In genomic region chr18:11851156-11852047, GRCh38 we compare ENCODE assay signal across 8 cellular contexts. TPM values are rescaled to one million over a fixed set of nuclear protein-coding genes. Genes with fewer than 3 reads are reported as not detected.
A peak's percentile ranks its signal among the peaks of the same experiment; 100 is the strongest.
DNase-seq lines count a peak whose midpoint lies in the region; ATAC-seq and TF ChIP-seq lines count a peak whose summit lies in the region.

Gene CHMP1B, plus strand, starts transcription at chr18:11851413. Its CDS starts 99 bp downstream, at chr18:11851512.

- WGBS in liver = under 1% methylated on average over 67 of the region's 67 CpGs

- H3K9ac ChIP-seq in liver (ENCODE audit: low read depth in 1 of 2, low read length in 2 of 2) = peak within 1 kb of the TSS; percentile 81 to 93

- no peaks in the 10 kb centered on the region for H3K27me3 ChIP-seq in liver (ENCODE audit: control insufficient read depth in 4 of 4, insufficient read depth in 4 of 4, low read length in 3 of 4)

- H3K36me3 ChIP-seq in liver (ENCODE audit: control insufficient read depth in 4 of 4, insufficient read depth in 3 of 4, low read depth in 1 of 4, low read length in 3 of 4) = no peaks in the 10 kb centered on the region

- TF ChIP-seq RAD21 in liver (IDR thresholded peaks at IDR 0.05) = no peak

- no peaks in the 10 kb centered on the region for H3K9me3 ChIP-seq in liver (ENCODE audit: control insufficient read depth in 4 of 4, low read length in 3 of 4)

- peak within 1 kb of the TSS; percentile 91 to 95 for H3K27ac ChIP-seq in liver (ENCODE audit: low read depth in 1 of 2, low read length in 2 of 2)

- DNase-seq in C1 segment of cervical spinal cord (lab: John Stamatoyannopoulos, UW) (peak; percentile 66 to 97 (median 94)), NCI-H774 (lab: John Stamatoyannopoulos, UW) (peak; percentile 93), dermis microvascular lymphatic vessel endothelial cell (ENCODE audit: low read depth in 2 of 2) (peak; percentile 93 to 98)
- DNase-seq in activated CD4-positive, alpha-beta T cell treated with anti-CD3 and anti-CD28 coated beads, Interleukin-2, amount 50 U/mL, for 48 hours = peak; percentile 97 to 98
- DNase-seq in stimulated activated CD4-positive, alpha-beta T cell treated with anti-CD3 and anti-CD28 coated beads, Interleukin-4, amount 100 ng/mL, for 24 hours = peak; percentile 97

- TF ChIP-seq CTCF in liver (IDR thresholded peaks at IDR 0.05; ENCODE audit: low read depth, low read length, missing input control) = no peak

- ATAC-seq in GM19372 (IDR thresholded peaks at IDR 0.05; ENCODE audit: low read depth, unreplicated experiment) (peak; percentile 90), HG03558 (IDR thresholded peaks at IDR 0.05; ENCODE audit: extremely low read depth, unreplicated experiment) (peak; percentile 52)

- H3K4me3 ChIP-seq in liver (ENCODE audit: low read depth in 1 of 3, low read length in 3 of 3) = peak within 1 kb of the TSS; percentile 73 to 95 (median 94)

- H3K4me1 ChIP-seq in liver (ENCODE audit: control insufficient read depth in 4 of 4, insufficient read depth in 4 of 4, low read length in 3 of 4) = peaks cover 3 to 32% (median 22%) of the 10 kb centered on the region in 4 donors

TF ChIP-seq in liver, 16 proteins besides CTCF, POLR2A, EP300 and RAD21:
- TF ChIP-seq FOXA1 (IDR thresholded peaks at IDR 0.05) (peak; percentile 44), REST (IDR thresholded peaks at IDR 0.05) (peak; percentile 81), ATF3 (IDR thresholded peaks at IDR 0.05) (no peak), MAX (IDR thresholded peaks at IDR 0.05) (no peak), RXRA (IDR thresholded peaks at IDR 0.05) (peak in 1 of 2 donors; percentile 41), HNF4A (conservative IDR thresholded peaks at IDR 0.05) (peak in 1 of 2 donors; percentile 36), EGR1 (IDR thresholded peaks at IDR 0.05; ENCODE audit: low read depth in 2 of 2) (peak in 1 of 2 donors; percentile 72), HNF4G (IDR thresholded peaks at IDR 0.05) (no peak), SP1 (IDR thresholded peaks at IDR 0.05) (peak; percentile 69), ZBTB33 (IDR thresholded peaks at IDR 0.05) (peak; percentile 80), TAF1 (conservative IDR thresholded peaks at IDR 0.05) (peak; percentile 95), JUND (IDR thresholded peaks at IDR 0.05) (peak in 1 of 2 donors; percentile 35), YY1 (IDR thresholded peaks at IDR 0.05) (peak; percentile 88), GABPA (IDR thresholded peaks at IDR 0.05 in 1 of 2, conservative IDR thresholded peaks at IDR 0.05 in 1 of 2) (peak in 1 of 2 donors; percentile 86)
TF ChIP-seq in liver: peak in this region for 11.

RNA-seq across cellular contexts. Expression of gene CHMP1B, which starts in this region (rescaled TPM):
- total RNA-seq in dermis microvascular lymphatic vessel endothelial cell (50.3 and 70.9 TPM in 2 replicates), liver (10 to 100 TPM; 19.5 to 23.6 TPM)
- polyA plus RNA-seq in liver = 10 to 100 TPM; 13.6 to 18.7 TPM

Comparison
In these comparisons a context has a peak if more than half of its experiments do, and no peak if none do; other contexts are left out.
1. Peak in every context shown above with its lines: DNase-seq, ATAC-seq, H3K4me3 ChIP-seq and H3K27ac ChIP-seq.